17 cellular contexts compared by ENCODE assay signal in the genomic region with DNA sequence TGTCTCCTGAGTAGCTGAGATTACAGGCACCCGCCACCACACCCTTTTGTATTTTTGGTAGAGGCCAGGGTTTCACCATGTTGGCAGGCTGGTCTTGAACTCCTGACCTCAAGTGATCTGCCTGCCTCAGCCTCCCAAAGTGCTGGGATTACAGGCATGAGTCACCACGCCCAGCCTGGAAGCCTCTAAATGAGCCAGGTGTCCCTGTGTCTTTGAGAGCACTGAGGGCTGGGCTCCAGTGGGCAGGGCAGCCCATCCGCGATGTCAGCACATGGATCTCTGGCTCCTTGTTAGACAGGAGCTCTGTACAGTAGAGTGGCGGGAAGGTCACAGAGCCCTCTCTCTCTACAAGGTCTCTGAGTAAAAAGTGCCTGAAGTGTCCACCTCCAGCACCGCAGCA.
DNase-seq lines count a peak whose midpoint lies in the region; ATAC-seq and TF ChIP-seq lines count a peak whose summit lies in the region.
"Had no signal": no experiment of that assay in that cellular context is flagged by ENCODE, and none has a peak within 500 bp of the region (broad histone marks: within the 10 kb centered on the region; RNA-seq: fewer than 3 reads in every experiment).

No MANE protein-coding gene starts in this region.

- no peak overlapping the region for H3K4me3 Mint-ChIP-seq in natural killer cell treated with Interleukin-12 subunit alpha and Interleukin-12 subunit beta and Interleukin-15 and Interleukin-18, amount 100 ng/mL, for 72 hours
- H3K4me3 Mint-ChIP-seq: GM23338 had no signal

- no peak overlapping the region for H3K4me3 ChIP-seq in right atrium auricular region
- H3K4me3 ChIP-seq: GM23338 had no signal

- H3K27ac Mint-ChIP-seq in natural killer cell treated with Interleukin-12 subunit alpha and Interleukin-12 subunit beta and Interleukin-15 and Interleukin-18, amount 100 ng/mL, for 72 hours, result no peak overlapping the region
- H3K27ac Mint-ChIP-seq: GM23338 had no signal

- intact Hi-C loops in left ventricle myocardium superior (cut with micrococcal nuclease), result loop anchor here (10.0 kb wide), 1 partner anchor 637 kb away; no protein-coding TSS in a partner anchor

- peaks cover 0 to 3% of the 10 kb centered on the region in 2 donors for H3K27me3 Mint-ChIP-seq in natural killer cell treated with Interleukin-12 subunit alpha and Interleukin-12 subunit beta and Interleukin-15 and Interleukin-18, amount 100 ng/mL, for 72 hours

- ATAC-seq in left ventricle myocardium superior (no peak), esophagus mucosa (peak; percentile 41), HG03460 (IDR thresholded peaks at IDR 0.05; ENCODE audit: unreplicated experiment) (no peak)
- no peak for ATAC-seq in natural killer cell treated with Interleukin-12 subunit alpha and Interleukin-12 subunit beta and Interleukin-15 and Interleukin-18, amount 100 ng/mL, for 72 hours
- ATAC-seq: GM23338, PC-3 had no signal

- H3K4me1 Mint-ChIP-seq in natural killer cell treated with Interleukin-12 subunit alpha and Interleukin-12 subunit beta and Interleukin-15 and Interleukin-18, amount 100 ng/mL, for 72 hours (ENCODE audit: low read depth in 2 of 2), result peaks cover 5 to 9% of the 10 kb centered on the region in 2 donors
- H3K4me1 Mint-ChIP-seq: GM23338 had no signal

- H3K36me3 Mint-ChIP-seq in natural killer cell treated with Interleukin-12 subunit alpha and Interleukin-12 subunit beta and Interleukin-15 and Interleukin-18, amount 100 ng/mL, for 72 hours, result no peaks in the 10 kb centered on the region

- peak; percentile 15 for DNase-seq in left ventricle myocardium superior
- no peak for DNase-seq in right atrium auricular region (ENCODE audit: low spot score)
- DNase-seq in NCI-H2029 (lab: John Stamatoyannopoulos, UW), result peak; percentile 33
- DNase-seq in natural killer cell treated with Interleukin-12 subunit alpha and Interleukin-12 subunit beta and Interleukin-15 and Interleukin-18, amount 100 ng/mL, for 72 hours (ENCODE audit: low spot score), result no peak
- no peak for DNase-seq in mucosa of gallbladder (ENCODE audit: low spot score)
- DNase-seq: BE2C; KBM-7; NCI-H1092 treated with DMSO at 0.1 percent for 48 hours; NCI-H526 treated with DMSO at 0.1 percent for 48 hours; NK-92 treated with Interleukin-12 subunit alpha and Interleukin-12 subunit beta, amount 100 ng/mL, for 24 hours; PC-3; SK-N-SH; T-helper 1 cell had no signal

- no peaks in the 10 kb centered on the region for H3K27me3 ChIP-seq in right atrium auricular region
- H3K27me3 ChIP-seq: BE2C had no signal

- peaks cover 0 to 10% of the 10 kb centered on the region in 2 donors for H3K4me1 ChIP-seq in right atrium auricular region
- H3K4me1 ChIP-seq: BE2C had no signal

- no peaks in the 10 kb centered on the region for H3K9me3 Mint-ChIP-seq in natural killer cell treated with Interleukin-12 subunit alpha and Interleukin-12 subunit beta and Interleukin-15 and Interleukin-18, amount 100 ng/mL, for 72 hours
- H3K9me3 Mint-ChIP-seq: GM23338 had no signal

- H3K27ac ChIP-seq in right atrium auricular region, result no peak overlapping the region
- H3K27ac ChIP-seq: HL-60 had no signal

- no peak for TF ChIP-seq CTCF in right atrium auricular region (IDR thresholded peaks at IDR 0.05)

- H3K36me3 ChIP-seq in right atrium auricular region, result no peaks in the 10 kb centered on the region
- H3K36me3 ChIP-seq: BE2C had no signal

- H3K9me3 ChIP-seq in right atrium auricular region, result no peaks in the 10 kb centered on the region
- H3K9me3 ChIP-seq: BE2C, SK-N-SH had no signal

Comparison
In these comparisons a context has a peak if more than half of its experiments do, and no peak if none do; other contexts are left out.
1. DNase-seq: peak in left ventricle myocardium superior (single experiment) and NCI-H2029 (single experiment); none in right atrium auricular region (single experiment), natural killer cell treated with Interleukin-12 subunit alpha and Interleukin-12 subunit beta and Interleukin-15 and Interleukin-18, amount 100 ng/mL, for 72 hours (single experiment) and mucosa of gallbladder (single experiment).